In genomic region chr2:185891403-185891802, GRCh38 we compare ENCODE assay signal across 8 cellular contexts.
"Had no signal": no experiment of that assay in that cellular context is flagged by ENCODE, and none has a peak within 500 bp of the region (broad histone marks: within the 10 kb centered on the region; RNA-seq: fewer than 3 reads in every experiment).

No MANE protein-coding gene starts in this region.

- DNase-seq: GDM1, GF-D8 had no signal

- H3K4me3 ChIP-seq: GM12878 had no signal

- FAIRE-seq: G401.6, GM12878, GM12891, GM12892, GM18507, GM19239 had no signal

- ATAC-seq: GM12878 had no signal
